14 cellular contexts compared by ENCODE assay signal in the genomic region with DNA sequence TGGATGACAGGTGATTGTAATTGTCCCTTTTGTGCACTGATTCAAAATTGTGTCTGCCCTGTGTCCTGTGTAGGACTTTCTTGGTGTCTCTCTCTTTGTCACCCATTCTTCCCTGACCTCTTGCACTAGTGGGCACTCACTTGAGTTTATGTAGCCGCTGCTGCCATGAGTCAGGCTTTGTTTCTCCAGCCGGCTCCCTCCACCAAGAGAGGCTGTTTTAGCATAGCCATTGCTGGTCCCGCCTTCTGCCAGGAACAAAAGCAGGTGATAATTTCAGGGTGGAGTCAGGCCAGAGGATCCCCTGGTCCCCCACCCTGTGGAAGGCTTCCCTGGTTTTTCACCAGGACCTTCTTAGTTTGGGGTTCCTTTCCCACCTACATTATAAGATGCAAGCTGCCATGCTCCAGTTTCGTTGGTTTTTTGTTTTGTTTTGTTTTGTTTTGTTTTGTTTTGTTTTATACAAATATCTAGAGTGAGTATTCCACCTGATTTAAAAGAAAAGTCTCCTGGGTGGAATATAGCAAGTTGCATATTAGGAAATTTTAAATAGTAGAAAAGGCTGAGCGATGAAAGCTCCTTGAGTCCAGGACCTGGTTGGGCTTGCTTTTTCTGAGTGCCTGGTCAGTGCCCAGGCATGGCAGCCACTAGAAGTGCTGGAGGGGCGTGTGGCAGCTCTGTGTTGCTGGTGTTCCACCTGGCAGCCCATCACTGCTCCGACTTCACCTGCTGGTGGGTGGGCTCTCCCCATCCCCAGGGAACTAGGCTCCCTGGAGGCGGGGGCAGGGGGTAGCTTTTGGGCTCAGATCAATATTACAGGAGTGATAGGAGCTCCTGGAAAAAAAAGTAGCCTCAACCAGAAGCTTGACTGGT.
DNase-seq lines count a peak whose midpoint lies in the region; ATAC-seq lines count a peak whose summit lies in the region.
"Had no signal": no experiment of that assay in that cellular context is flagged by ENCODE, and none has a peak within 500 bp of the region (broad histone marks: within the 10 kb centered on the region; RNA-seq: fewer than 3 reads in every experiment).

No MANE protein-coding gene starts in this region.

- ATAC-seq in GM19324 (IDR thresholded peaks at IDR 0.05; ENCODE audit: low FRiP score, unreplicated experiment), result no peak
- ATAC-seq: activated naive CD4-positive, alpha-beta T cell treated with anti-CD3 and anti-CD28 coated beads, Interleukin-2, amount 50 U/mL, for 72 hours had no signal

- DNase-seq in DMS153 treated with DMSO at 0.1 percent for 48 hours (lab: John Stamatoyannopoulos, UW; ENCODE audit: unreplicated experiment) (peak; percentile 70), DMS153 (lab: John Stamatoyannopoulos, UW) (no peak), NCI-H2227 (lab: John Stamatoyannopoulos, UW; ENCODE audit: unreplicated experiment) (peak; percentile 31), fibroblast of gingiva (ENCODE audit: low read depth) (peak; percentile 8), pons (ENCODE audit: low spot score) (peak; percentile 56), NCI-H526 (lab: John Stamatoyannopoulos, UW) (no peak), T-helper 1 cell (no peak)
- DNase-seq: activated CD4-positive, CD25-positive, alpha-beta regulatory T cell; CD4-positive, CD25-positive, alpha-beta regulatory T cell; erythroblast; HFFc6; stimulated activated CD4-positive, alpha-beta T cell treated with anti-CD3 and anti-CD28 coated beads, Interleukin-15, amount 100 ng/mL, for 24 hours had no signal

Comparison
In these comparisons a context has a peak if more than half of its experiments do, and no peak if none do; other contexts are left out.
1. DNase-seq: peak in DMS153 treated with DMSO at 0.1 percent for 48 hours (single experiment), NCI-H2227 (single experiment), fibroblast of gingiva (single experiment) and pons (single experiment); none in DMS153 (single experiment), NCI-H526 (0 of 2) and T-helper 1 cell (0 of 5).